Comparison of ENCODE assay signal across 10 cellular contexts in the genomic region with DNA sequence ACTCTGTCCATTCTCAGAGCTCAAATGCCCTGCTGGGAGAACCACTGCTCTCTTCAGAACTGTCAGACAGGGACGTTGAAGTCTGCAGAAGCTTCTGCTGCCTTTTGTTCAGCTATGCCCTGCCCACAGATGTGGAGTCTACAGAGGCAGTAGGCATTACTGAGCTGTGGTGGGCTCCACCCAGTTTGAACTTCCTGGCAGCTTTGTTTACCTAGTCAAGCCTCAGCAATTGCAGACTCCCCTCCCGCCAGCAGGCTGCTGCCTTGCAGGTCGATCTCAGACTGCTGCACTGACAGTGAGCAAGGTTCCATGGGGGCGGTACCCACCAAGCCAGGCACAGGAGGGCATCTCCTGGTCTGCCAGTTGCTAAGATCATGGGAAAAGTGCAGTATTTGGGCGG. TPM values are rescaled to one million over a fixed set of nuclear protein-coding genes. Genes with fewer than 3 reads are reported as not detected.
A peak's percentile ranks its signal among the peaks of the same experiment; 100 is the strongest.
DNase-seq lines count a peak whose midpoint lies in the region; ATAC-seq, FAIRE-seq and TF ChIP-seq lines count a peak whose summit lies in the region.
"Had no signal": no experiment of that assay in that cellular context is flagged by ENCODE, and none has a peak within 500 bp of the region (broad histone marks: within the 10 kb centered on the region; RNA-seq: fewer than 3 reads in every experiment).

No MANE protein-coding gene starts in this region.

- TF ChIP-seq POLR2A in esophagus squamous epithelium (IDR thresholded peaks at IDR 0.05), result no peak

- H3K27ac Mint-ChIP-seq in activated CD8-positive, alpha-beta memory T cell treated with anti-CD3 and anti-CD28 coated beads, Interleukin-2, amount 10 ng/mL, durations not matched to agents 7 days and 5 days, result peak overlapping the region; percentile 67

- peak overlapping the region; percentile 46; the same call in 1 of the 2 replicates for H2AFZ ChIP-seq in DND-41 (ENCODE audit: low read depth, low read length)

- H3K9me3 Mint-ChIP-seq in activated CD8-positive, alpha-beta memory T cell treated with anti-CD3 and anti-CD28 coated beads, Interleukin-2, amount 10 ng/mL, durations not matched to agents 7 days and 5 days (ENCODE audit: low read depth), result peaks cover 10% of the 10 kb centered on the region

- no peak overlapping the region for H3K4me3 Mint-ChIP-seq in activated CD8-positive, alpha-beta memory T cell treated with anti-CD3 and anti-CD28 coated beads, Interleukin-2, amount 10 ng/mL, durations not matched to agents 7 days and 5 days

- H3K27ac ChIP-seq in DND-41 (ENCODE audit: low read length) (no peak overlapping the region), kidney (ENCODE audit: low read depth in 2 of 2, low read length in 2 of 2) (no peak overlapping the region), esophagus squamous epithelium (no peak overlapping the region)
- H3K27ac ChIP-seq: HL-60, thoracic aorta had no signal

- H3K9ac ChIP-seq in DND-41 (ENCODE audit: low read depth, low read length), result no peak overlapping the region
- H3K9ac ChIP-seq in kidney (ENCODE audit: low read length in 2 of 2), result no peak overlapping the region

- CTCF ChIA-PET in activated CD8-positive, alpha-beta memory T cell treated with anti-CD3 and anti-CD28 coated beads, Interleukin-2, amount 10 ng/mL, durations not matched to agents 7 days and 5 days (lab: Charles Lee), result interaction anchor here (0.7 to 2.2 kb wide), 5 partner anchors 12 to 33 kb away, joined by 3 to 7 read pairs (median 4); no protein-coding TSS in a partner anchor

- peak overlapping the region; percentile 48 for H3K4me2 ChIP-seq in DND-41 (ENCODE audit: insufficient read depth, low read length)

- peak overlapping the region in 1 of 2 experiments; percentile 23; a peak in 1 of 4 replicates for H3K4me3 ChIP-seq in DND-41 (ENCODE audit: low read depth in 1 of 2, low read length in 2 of 2)
- no peak overlapping the region for H3K4me3 ChIP-seq in kidney (ENCODE audit: low read length in 2 of 2)
- H3K4me3 ChIP-seq in esophagus squamous epithelium, result no peak overlapping the region
- H3K4me3 ChIP-seq: thoracic aorta had no signal

- H3K4me1 Mint-ChIP-seq in activated CD8-positive, alpha-beta memory T cell treated with anti-CD3 and anti-CD28 coated beads, Interleukin-2, amount 10 ng/mL, durations not matched to agents 7 days and 5 days, result peaks cover 36% of the 10 kb centered on the region

- H3K36me3 ChIP-seq in DND-41 (ENCODE audit: insufficient read depth, low read length) (no peaks in the 10 kb centered on the region), kidney (ENCODE audit: control insufficient read depth in 1 of 2, insufficient read depth in 2 of 2, low read length in 2 of 2) (no peaks in the 10 kb centered on the region), esophagus squamous epithelium (no peaks in the 10 kb centered on the region)
- H3K36me3 ChIP-seq: thoracic aorta had no signal

- WGBS in esophagus squamous epithelium, 2 donors, result 40 to 80% methylated on average over 1 to 4 of the region's 5 CpGs

- intact Hi-C loops in kidney (cut with DNase I), result no loop called here
- intact Hi-C loops in esophagus squamous epithelium (cut with DNase I), result no loop called here

- H3K27me3 ChIP-seq in DND-41 (ENCODE audit: insufficient read depth, low read length, poor library complexity) (no peaks in the 10 kb centered on the region), esophagus squamous epithelium (no peaks in the 10 kb centered on the region)

- H3K4me1 ChIP-seq in DND-41 (ENCODE audit: insufficient read depth, low read length), result peaks cover 8% of the 10 kb centered on the region
- H3K4me1 ChIP-seq in kidney (ENCODE audit: control insufficient read depth in 1 of 2, insufficient read depth in 1 of 2, low read depth in 1 of 2, low read length in 2 of 2), result no peaks in the 10 kb centered on the region
- H3K4me1 ChIP-seq in esophagus squamous epithelium, result no peaks in the 10 kb centered on the region

- H3K79me2 ChIP-seq in DND-41 (ENCODE audit: insufficient read depth, low read length), result no peaks in the 10 kb centered on the region

- no peaks in the 10 kb centered on the region for H4K20me1 ChIP-seq in DND-41 (ENCODE audit: insufficient read depth, low read length)

- no peaks in the 10 kb centered on the region for H3K9me3 ChIP-seq in DND-41 (ENCODE audit: insufficient read depth, low read length, severe bottlenecking)
- H3K9me3 ChIP-seq in kidney (ENCODE audit: control insufficient read depth in 1 of 2, low read length in 2 of 2), result no peaks in the 10 kb centered on the region
- peaks cover 0 to 28% (median 0%) of the 10 kb centered on the region in 3 donors for H3K9me3 ChIP-seq in esophagus squamous epithelium

- peaks cover 5% of the 10 kb centered on the region for H3K27me3 Mint-ChIP-seq in activated CD8-positive, alpha-beta memory T cell treated with anti-CD3 and anti-CD28 coated beads, Interleukin-2, amount 10 ng/mL, durations not matched to agents 7 days and 5 days

- ATAC-seq in DND-41 (ENCODE audit: insufficient read depth, low read depth) (peak; percentile 94), SK-N-SH treated with all-trans-retinoic acid at 6 μM for 48 hours (no peak), GM21423 (IDR thresholded peaks at IDR 0.05; ENCODE audit: unreplicated experiment) (no peak)
- ATAC-seq in activated CD8-positive, alpha-beta memory T cell treated with anti-CD3 and anti-CD28 coated beads, Interleukin-2, amount 10 ng/mL, durations not matched to agents 7 days and 5 days, result peak; percentile 96

- no peak for FAIRE-seq in kidney (lab: Jason Lieb, UNC)

- H3K36me3 Mint-ChIP-seq in activated CD8-positive, alpha-beta memory T cell treated with anti-CD3 and anti-CD28 coated beads, Interleukin-2, amount 10 ng/mL, durations not matched to agents 7 days and 5 days, result peaks cover 25% of the 10 kb centered on the region

- DNase-seq in DND-41 (peak; percentile 55), NCI-H748 (lab: John Stamatoyannopoulos, UW; ENCODE audit: unreplicated experiment) (peak; percentile 85), kidney (peak; percentile 53), NCI-H774 (lab: John Stamatoyannopoulos, UW) (no peak), esophagus squamous epithelium (lab: John Stamatoyannopoulos, UW) (no peak)
- DNase-seq in activated CD8-positive, alpha-beta memory T cell treated with anti-CD3 and anti-CD28 coated beads, Interleukin-2, amount 10 ng/mL, durations not matched to agents 7 days and 5 days, result peak; percentile 86

- TF ChIP-seq CTCF in DND-41 (IDR thresholded peaks at IDR 0.05; ENCODE audit: borderline replicate concordance, extremely low read depth, low read length, poor library complexity, severe bottlenecking) (no peak), kidney (IDR thresholded peaks at IDR 0.05; ENCODE audit: borderline replicate concordance, extremely low read depth, insufficient read depth) (no peak), esophagus squamous epithelium (IDR thresholded peaks at IDR 0.05) (no peak)

TF ChIP-seq in SK-N-SH treated with all-trans-retinoic acid at 6 μM for 48 hours, 23 proteins besides CTCF, POLR2A, EP300 and RAD21 (continues in another document):
- TF ChIP-seq ZC3H10 (CRISPR knock-in tag; IDR thresholded peaks at IDR 0.05), result no peak
- TF ChIP-seq GLIS3 (CRISPR knock-in tag; IDR thresholded peaks at IDR 0.05), result no peak
- TF ChIP-seq, protein P1, sequence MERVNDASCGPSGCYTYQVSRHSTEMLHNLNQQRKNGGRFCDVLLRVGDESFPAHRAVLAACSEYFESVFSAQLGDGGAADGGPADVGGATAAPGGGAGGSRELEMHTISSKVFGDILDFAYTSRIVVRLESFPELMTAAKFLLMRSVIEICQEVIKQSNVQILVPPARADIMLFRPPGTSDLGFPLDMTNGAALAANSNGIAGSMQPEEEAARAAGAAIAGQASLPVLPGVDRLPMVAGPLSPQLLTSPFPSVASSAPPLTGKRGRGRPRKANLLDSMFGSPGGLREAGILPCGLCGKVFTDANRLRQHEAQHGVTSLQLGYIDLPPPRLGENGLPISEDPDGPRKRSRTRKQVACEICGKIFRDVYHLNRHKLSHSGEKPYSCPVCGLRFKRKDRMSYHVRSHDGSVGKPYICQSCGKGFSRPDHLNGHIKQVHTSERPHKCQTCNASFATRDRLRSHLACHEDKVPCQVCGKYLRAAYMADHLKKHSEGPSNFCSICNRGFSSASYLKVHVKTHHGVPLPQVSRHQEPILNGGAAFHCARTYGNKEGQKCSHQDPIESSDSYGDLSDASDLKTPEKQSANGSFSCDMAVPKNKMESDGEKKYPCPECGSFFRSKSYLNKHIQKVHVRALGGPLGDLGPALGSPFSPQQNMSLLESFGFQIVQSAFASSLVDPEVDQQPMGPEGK (CRISPR knock-in tag; IDR thresholded peaks at IDR 0.05; ENCODE audit: borderline replicate concordance), result no peak
- no peak for TF ChIP-seq ISL1 (CRISPR knock-in tag; IDR thresholded peaks at IDR 0.05)
- TF ChIP-seq, protein P2, sequence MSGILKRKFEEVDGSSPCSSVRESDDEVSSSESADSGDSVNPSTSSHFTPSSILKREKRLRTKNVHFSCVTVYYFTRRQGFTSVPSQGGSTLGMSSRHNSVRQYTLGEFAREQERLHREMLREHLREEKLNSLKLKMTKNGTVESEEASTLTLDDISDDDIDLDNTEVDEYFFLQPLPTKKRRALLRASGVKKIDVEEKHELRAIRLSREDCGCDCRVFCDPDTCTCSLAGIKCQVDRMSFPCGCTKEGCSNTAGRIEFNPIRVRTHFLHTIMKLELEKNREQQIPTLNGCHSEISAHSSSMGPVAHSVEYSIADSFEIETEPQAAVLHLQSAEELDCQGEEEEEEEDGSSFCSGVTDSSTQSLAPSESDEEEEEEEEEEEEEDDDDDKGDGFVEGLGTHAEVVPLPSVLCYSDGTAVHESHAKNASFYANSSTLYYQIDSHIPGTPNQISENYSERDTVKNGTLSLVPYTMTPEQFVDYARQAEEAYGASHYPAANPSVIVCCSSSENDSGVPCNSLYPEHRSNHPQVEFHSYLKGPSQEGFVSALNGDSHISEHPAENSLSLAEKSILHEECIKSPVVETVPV (CRISPR knock-in tag; IDR thresholded peaks at IDR 0.05), result no peak
- no peak for TF ChIP-seq ZFP30 (CRISPR knock-in tag; IDR thresholded peaks at IDR 0.05)
- TF ChIP-seq, protein P3, sequence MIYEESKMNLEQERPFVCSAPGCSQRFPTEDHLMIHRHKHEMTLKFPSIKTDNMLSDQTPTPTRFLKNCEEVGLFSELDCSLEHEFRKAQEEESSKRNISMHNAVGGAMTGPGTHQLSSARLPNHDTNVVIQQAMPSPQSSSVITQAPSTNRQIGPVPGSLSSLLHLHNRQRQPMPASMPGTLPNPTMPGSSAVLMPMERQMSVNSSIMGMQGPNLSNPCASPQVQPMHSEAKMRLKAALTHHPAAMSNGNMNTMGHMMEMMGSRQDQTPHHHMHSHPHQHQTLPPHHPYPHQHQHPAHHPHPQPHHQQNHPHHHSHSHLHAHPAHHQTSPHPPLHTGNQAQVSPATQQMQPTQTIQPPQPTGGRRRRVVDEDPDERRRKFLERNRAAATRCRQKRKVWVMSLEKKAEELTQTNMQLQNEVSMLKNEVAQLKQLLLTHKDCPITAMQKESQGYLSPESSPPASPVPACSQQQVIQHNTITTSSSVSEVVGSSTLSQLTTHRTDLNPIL (CRISPR knock-in tag; IDR thresholded peaks at IDR 0.05; ENCODE audit: low read depth), result no peak

RNA-seq across cellular contexts. Expression of a gene that starts 21.8 kb away (rescaled TPM):
- total RNA-seq in activated CD8-positive, alpha-beta memory T cell treated with anti-CD3 and anti-CD28 coated beads, Interleukin-2, amount 10 ng/mL, durations not matched to agents 7 days and 5 days, result 10 to 100 TPM; 18.1 to 18.2 TPM
- total RNA-seq in kidney (27.5 TPM), esophagus squamous epithelium (10 to 100 TPM; 14.4 to 29.4 (median 24.0) TPM)
- 8.0 TPM for polyA plus RNA-seq in kidney (ENCODE audit: insufficient read depth, low read depth, low replicate concordance)

Comparison
In these comparisons a context has a peak if more than half of its experiments do, and no peak if none do; other contexts are left out.
1. ATAC-seq: peak in DND-41 (single experiment) and activated CD8-positive, alpha-beta memory T cell treated with anti-CD3 and anti-CD28 coated beads, Interleukin-2, amount 10 ng/mL, durations not matched to agents 7 days and 5 days (single experiment); none in SK-N-SH treated with all-trans-retinoic acid at 6 μM for 48 hours (single experiment) and GM21423 (single experiment).
2. DNase-seq: peak in DND-41 (single experiment), NCI-H748 (single experiment), activated CD8-positive, alpha-beta memory T cell treated with anti-CD3 and anti-CD28 coated beads, Interleukin-2, amount 10 ng/mL, durations not matched to agents 7 days and 5 days (single experiment) and kidney (single experiment); none in NCI-H774 (single experiment) and esophagus squamous epithelium (single experiment).